Comparison of ENCODE assay signal across 8 cellular contexts in genomic region chr10:48634198-48634983, GRCh38. TPM values are rescaled to one million over a fixed set of nuclear protein-coding genes. Genes with fewer than 3 reads are reported as not detected.
A peak's percentile ranks its signal among the peaks of the same experiment; 100 is the strongest.
DNase-seq lines count a peak whose midpoint lies in the region; ATAC-seq and TF ChIP-seq lines count a peak whose summit lies in the region.

No MANE protein-coding gene starts in this region.

- TF ChIP-seq CTCF in AG04449 (IDR thresholded peaks at IDR 0.05; ENCODE audit: insufficient read depth, low read length, missing control alignments): no peak
- TF ChIP-seq CTCF in esophagus squamous epithelium (IDR thresholded peaks at IDR 0.05): no peak
- no peak for TF ChIP-seq CTCF in sigmoid colon (IDR thresholded peaks at IDR 0.05)

- POLR2A ChIA-PET in AG04449 (lab: Yijun Ruan, JAX): interaction anchor here (0.9 to 1.3 kb wide), 2 partner anchors 28 to 45 kb away, joined by 3 to 4 read pairs; no protein-coding TSS in a partner anchor

- 66 to 67% methylated on average over 2 to 4 of the region's 5 CpGs for WGBS in esophagus squamous epithelium, 2 donors
- 50 to 87% methylated on average over 5 of the region's 5 CpGs for WGBS in sigmoid colon, 2 donors

- H3K9me3 ChIP-seq in esophagus squamous epithelium (no peaks in the 10 kb centered on the region), sigmoid colon (peaks cover 0 to 2% (median 0%) of the 10 kb centered on the region in 4 donors)

- DNase-seq in AG04449 (ENCODE audit: low read depth, low spot score) (peak; percentile 49), SKM-1 (lab: John Stamatoyannopoulos, UW; ENCODE audit: unreplicated experiment) (peak; percentile 83), esophagus squamous epithelium (lab: John Stamatoyannopoulos, UW) (peak; percentile 19), sigmoid colon (peak; percentile 74), iPS-NIHi11 (ENCODE audit: low spot score) (no peak), DMS53 treated with DMSO at 0.1 percent for 48 hours (lab: John Stamatoyannopoulos, UW; ENCODE audit: unreplicated experiment) (no peak)

- TF ChIP-seq POLR2A in esophagus squamous epithelium (IDR thresholded peaks at IDR 0.05): no peak
- TF ChIP-seq POLR2A in sigmoid colon (IDR thresholded peaks at IDR 0.05): no peak

- H3K4me1 ChIP-seq in esophagus squamous epithelium: peaks cover 0 to 23% (median 0%) of the 10 kb centered on the region in 3 donors
- H3K4me1 ChIP-seq in sigmoid colon: peaks cover 0 to 13% (median 10%) of the 10 kb centered on the region in 4 donors

- intact Hi-C loops in esophagus squamous epithelium (cut with DNase I): no loop called here
- intact Hi-C loops in sigmoid colon (cut with DNase I): no loop called here

- peak overlapping the region in 2 of 4 donors; percentile 30 to 33 for H3K27ac ChIP-seq in esophagus squamous epithelium
- H3K27ac ChIP-seq in sigmoid colon: peak overlapping the region; percentile 3 to 58 (median 34)

- CTCF ChIA-PET in AG04449 (lab: Yijun Ruan, JAX): interaction anchor here (0.7 to 15.3 kb wide), 7 partner anchors 10 to 82 kb away, joined by 3 to 132 read pairs (median 3); no protein-coding TSS in a partner anchor

- H3K4me3 ChIP-seq in AG04449 (ENCODE audit: low read depth, low read length) (no peak overlapping the region), esophagus squamous epithelium (no peak overlapping the region), sigmoid colon (no peak overlapping the region)

- ATAC-seq in GM18867 (IDR thresholded peaks at IDR 0.05; ENCODE audit: unreplicated experiment): peak; percentile 93
- ATAC-seq in HG03045 (IDR thresholded peaks at IDR 0.05; ENCODE audit: unreplicated experiment): peak; percentile 95

- H3K27me3 ChIP-seq in esophagus squamous epithelium: peaks cover 0 to 7% (median 0%) of the 10 kb centered on the region in 4 donors
- H3K27me3 ChIP-seq in sigmoid colon: no peaks in the 10 kb centered on the region

- H3K36me3 ChIP-seq in esophagus squamous epithelium: no peaks in the 10 kb centered on the region
- no peaks in the 10 kb centered on the region for H3K36me3 ChIP-seq in sigmoid colon

- no peak for TF ChIP-seq EP300 in sigmoid colon (IDR thresholded peaks at IDR 0.05)

RNA-seq across cellular contexts. Expression of gene ARHGAP22, which starts 29.5 kb away (rescaled TPM):
- total RNA-seq in esophagus squamous epithelium (1 to 10 TPM in 2 of 4 donors, under 1 TPM in 2; 0.59 to 2.1 (median 1.2) TPM), sigmoid colon (1 to 10 TPM; 1.3 to 6.4 (median 4.1) TPM)
- polyA plus RNA-seq in sigmoid colon: 1 to 10 TPM; 1.2 to 3.1 (median 2.4) TPM

RNA-seq across cellular contexts. Expression of gene WDFY4, which starts 50.3 kb away (rescaled TPM):
- total RNA-seq in esophagus squamous epithelium (1 to 10 TPM in 1 of 4 donors, under 1 TPM in 3; 0.61 to 3.8 (median 0.88) TPM), sigmoid colon (1 to 10 TPM; 2.0 to 4.9 (median 3.3) TPM)
- 10 to 100 TPM in 1 of 3 donors, 1 to 10 TPM in 1, under 1 TPM in 1; 0.60 to 18.6 (median 1.2) TPM for polyA plus RNA-seq in sigmoid colon

Comparison
In these comparisons a context has a peak if more than half of its experiments do, and no peak if none do; other contexts are left out.
1. DNase-seq: peak in AG04449 (single experiment), SKM-1 (single experiment), esophagus squamous epithelium (single experiment) and sigmoid colon (single experiment); none in iPS-NIHi11 (single experiment) and DMS53 treated with DMSO at 0.1 percent for 48 hours (single experiment).